12 cellular contexts compared by ENCODE assay signal in the genomic region with DNA sequence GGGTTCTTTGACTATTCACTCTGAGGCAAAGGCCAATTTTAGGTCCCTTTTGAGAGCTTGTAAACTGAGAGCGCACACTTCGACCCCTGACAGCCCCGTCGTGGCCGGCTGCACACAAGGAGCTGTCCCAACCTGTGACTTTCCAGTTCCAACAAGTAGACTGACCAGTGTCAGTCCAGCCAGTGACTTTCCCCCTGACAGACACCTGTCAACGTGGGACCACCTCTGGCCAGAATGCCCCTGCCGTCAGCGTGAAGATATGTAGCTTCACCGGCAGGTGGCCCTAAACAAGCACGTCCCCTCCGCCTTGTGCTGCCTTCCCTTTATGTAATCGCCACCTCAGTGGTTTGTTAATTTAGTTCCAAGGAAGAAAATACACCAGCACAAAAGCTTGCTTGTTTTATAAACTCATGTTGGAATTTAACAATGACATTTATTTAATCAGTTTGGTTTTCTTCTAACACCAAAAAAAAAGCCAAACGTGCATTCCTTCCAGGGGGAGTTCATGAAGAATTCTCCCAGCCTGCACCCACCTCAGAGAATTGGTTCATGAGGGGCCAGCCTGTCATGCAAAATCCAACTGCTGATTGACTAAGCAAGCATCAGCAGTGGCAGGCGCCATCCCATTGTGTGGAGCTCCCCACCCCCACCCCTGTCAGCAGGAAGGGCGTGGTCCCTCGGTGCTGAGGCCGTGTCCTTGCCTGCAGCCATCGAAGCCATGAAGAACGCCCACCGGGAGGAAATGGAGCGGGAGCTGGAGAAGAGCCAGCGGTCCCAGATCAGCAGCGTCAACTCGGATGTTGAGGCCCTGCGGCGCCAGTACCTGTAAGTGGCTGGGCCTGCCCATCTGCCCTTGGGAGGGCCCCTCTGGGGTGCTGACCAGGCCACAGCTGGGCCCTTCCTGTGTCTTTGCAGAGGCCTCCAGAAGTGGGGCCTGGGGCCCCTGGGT. TPM values are rescaled to one million over a fixed set of nuclear protein-coding genes. Genes with fewer than 3 reads are reported as not detected.
A peak's percentile ranks its signal among the peaks of the same experiment; 100 is the strongest.
DNase-seq lines count a peak whose midpoint lies in the region; ATAC-seq lines count a peak whose summit lies in the region.
"Had no signal": no experiment of that assay in that cellular context is flagged by ENCODE, and none has a peak within 500 bp of the region (broad histone marks: within the 10 kb centered on the region; RNA-seq: fewer than 3 reads in every experiment).

No MANE protein-coding gene starts in this region.

- ATAC-seq in naive thymus-derived CD8-positive, alpha-beta T cell, result no peak
- ATAC-seq: activated T-cell treated with anti-CD3 and anti-CD28 coated beads, Interleukin-2, amount 50 U/mL, for 4 hours had no signal

- H3K27ac ChIP-seq in epithelial cell of prostate, result peak overlapping the region; percentile 4
- H3K27ac ChIP-seq: sigmoid colon, uterus had no signal

- H3K36me3 Mint-ChIP-seq in naive thymus-derived CD8-positive, alpha-beta T cell, result peaks cover 0 to 68% (median 15%) of the 10 kb centered on the region in 3 donors

- H3K4me3 Mint-ChIP-seq in naive thymus-derived CD8-positive, alpha-beta T cell, result peak overlapping the region in 3 of 10 donors; percentile 23 to 48 (median 44)
- H3K4me3 Mint-ChIP-seq: activated T-cell treated with anti-CD3 and anti-CD28 coated beads, Interleukin-2, amount 50 U/mL, for 4 hours; mesothelial cell of epicardium had no signal

- peak overlapping the region in 8 of 10 donors; percentile 39 to 97 (median 84) for H3K27ac Mint-ChIP-seq in naive thymus-derived CD8-positive, alpha-beta T cell
- H3K27ac Mint-ChIP-seq: mesothelial cell of epicardium had no signal

- no peaks in the 10 kb centered on the region for H3K27me3 Mint-ChIP-seq in naive thymus-derived CD8-positive, alpha-beta T cell

- POLR2A ChIA-PET in naive thymus-derived CD8-positive, alpha-beta T cell (lab: Charles Lee), result interaction anchor here (1.0 to 2.5 kb wide), 4 partner anchors 9 to 65 kb away, joined by 3 to 18 read pairs (median 4); partner anchors contain the start of gene FLCN

- in situ Hi-C loops in G401 (cut with HindIII; ENCODE audit: low sequenced_read_pairs), result no loop called here

- H3K4me1 Mint-ChIP-seq in naive thymus-derived CD8-positive, alpha-beta T cell, result peaks cover 21 to 72% (median 55%) of the 10 kb centered on the region in 4 donors

- DNase-seq in ELF-1 (ENCODE audit: low read depth, low spot score) (peak; percentile 79), NCI-H748 treated with DMSO at 0.1 percent for 48 hours (lab: John Stamatoyannopoulos, UW) (peak; percentile 22), epithelial cell of prostate (ENCODE audit: low read depth, low spot score) (no peak), GOT3 (lab: John Stamatoyannopoulos, UW) (no peak), G401 (ENCODE audit: low spot score) (no peak), NCI-H2081 (lab: John Stamatoyannopoulos, UW) (no peak)
- DNase-seq in naive thymus-derived CD8-positive, alpha-beta T cell, result peak in 1 of 10 donors; percentile 53
- DNase-seq: activated T-cell treated with anti-CD3 and anti-CD28 coated beads, Interleukin-2, amount 50 U/mL, for 4 hours; NCI-H187; sigmoid colon had no signal

- no peaks in the 10 kb centered on the region for H3K9me3 Mint-ChIP-seq in naive thymus-derived CD8-positive, alpha-beta T cell
- H3K9me3 Mint-ChIP-seq: activated T-cell treated with anti-CD3 and anti-CD28 coated beads, Interleukin-2, amount 50 U/mL, for 4 hours; mesothelial cell of epicardium had no signal

RNA-seq across cellular contexts. Expression of gene PLD6, which starts 33.9 kb away (rescaled TPM):
- total RNA-seq in naive thymus-derived CD8-positive, alpha-beta T cell, result 10 to 100 TPM; 12.2 to 13.1 TPM
- 1 to 10 TPM; 6.6 to 9.8 (median 8.2) TPM for polyA plus RNA-seq in naive thymus-derived CD8-positive, alpha-beta T cell
- 12.4 and 16.2 TPM in 2 replicates for total RNA-seq in G401 (2014; rRNA removed; shearing (Covaris generic))

Comparison
In these comparisons a context has a peak if more than half of its experiments do, and no peak if none do; other contexts are left out.
1. DNase-seq: peak in ELF-1 (single experiment) and NCI-H748 treated with DMSO at 0.1 percent for 48 hours (single experiment); none in epithelial cell of prostate (single experiment), GOT3 (single experiment), G401 (single experiment) and NCI-H2081 (0 of 2).